ENCODE assay signal across 8 cellular contexts in genomic region chr11:58578635-58579191, GRCh38. TPM values are rescaled to one million over a fixed set of nuclear protein-coding genes. Genes with fewer than 3 reads are reported as not detected.
DNase-seq lines count a peak whose midpoint lies in the region; ATAC-seq and TF ChIP-seq lines count a peak whose summit lies in the region.

ZFP91 (plus strand) TSS chr11:58579063; CDS start chr11:58579282, 219 bp downstream.

- H3K9ac ChIP-seq in colonic mucosa (ENCODE audit: low read depth in 2 of 2, low read length in 2 of 2): peak within 1 kb of the TSS; percentile 97 to 99

- peaks cover 4% of the 10 kb centered on the region for H3K27me3 Mint-ChIP-seq in activated CD4-positive, alpha-beta T cell treated with anti-CD3 and anti-CD28 coated beads, Interleukin-2, amount 10 ng/mL, durations not matched to agents 24 days and 14 days

- no peaks in the 10 kb centered on the region for H3K9me3 Mint-ChIP-seq in activated CD4-positive, alpha-beta T cell treated with anti-CD3 and anti-CD28 coated beads, Interleukin-2, amount 10 ng/mL, durations not matched to agents 24 days and 14 days

- no peaks in the 10 kb centered on the region for H3K9me3 ChIP-seq in colonic mucosa

- H3K4me3 Mint-ChIP-seq in activated CD4-positive, alpha-beta T cell treated with anti-CD3 and anti-CD28 coated beads, Interleukin-2, amount 10 ng/mL, durations not matched to agents 24 days and 14 days: peak within 1 kb of the TSS; percentile 93

- peaks cover 31% of the 10 kb centered on the region for H3K36me3 Mint-ChIP-seq in activated CD4-positive, alpha-beta T cell treated with anti-CD3 and anti-CD28 coated beads, Interleukin-2, amount 10 ng/mL, durations not matched to agents 24 days and 14 days (ENCODE audit: low read depth)

- DNase-seq in AML-193 (lab: John Stamatoyannopoulos, UW) (peak; percentile 94 to 97), GM19240 (ENCODE audit: insufficient read length, low spot score) (peak; percentile 22), NCI-H69 (lab: John Stamatoyannopoulos, UW) (peak; percentile 99), colonic mucosa (peak; percentile 97), kidney tubule cell (ENCODE audit: low spot score) (peak; percentile 97)
- peak; percentile 97 for DNase-seq in activated CD4-positive, alpha-beta T cell treated with anti-CD3 and anti-CD28 coated beads, Interleukin-2, amount 10 ng/mL, durations not matched to agents 24 days and 14 days
- DNase-seq in stimulated activated CD4-positive, alpha-beta T cell treated with anti-CD3 and anti-CD28 coated beads, Interleukin-1b, Interleukin-23, amount 100 ng/mL, for 1 hour (ENCODE audit: low read depth in 2 of 2): peak; percentile 92 to 94

- ATAC-seq in HG03457 (IDR thresholded peaks at IDR 0.05; ENCODE audit: unreplicated experiment): peak; percentile 29

- intact Hi-C loops in activated CD4-positive, alpha-beta T cell treated with anti-CD3 and anti-CD28 coated beads, Interleukin-2, amount 10 ng/mL, durations not matched to agents 24 days and 14 days (cut with micrococcal nuclease): loop anchor here (1.0 to 5.0 kb wide), 14 partner anchors 35 to 1241 kb away; partner anchors contain the start of genes CLP1, FAM111B, MED19 and OSBP
- intact Hi-C loops in colonic mucosa (cut with DNase I): loop anchor here (10.0 kb wide), 2 partner anchors 46 to 96 kb away; partner anchors contain the start of gene CNTF

- no peaks in the 10 kb centered on the region for H3K36me3 ChIP-seq in colonic mucosa

- peaks cover 67% of the 10 kb centered on the region for H3K4me1 Mint-ChIP-seq in activated CD4-positive, alpha-beta T cell treated with anti-CD3 and anti-CD28 coated beads, Interleukin-2, amount 10 ng/mL, durations not matched to agents 24 days and 14 days

- H3K27ac ChIP-seq in colonic mucosa: peak within 1 kb of the TSS; percentile 100

- peak within 1 kb of the TSS; percentile 100 for H3K27ac Mint-ChIP-seq in activated CD4-positive, alpha-beta T cell treated with anti-CD3 and anti-CD28 coated beads, Interleukin-2, amount 10 ng/mL, durations not matched to agents 24 days and 14 days

- no peak for TF ChIP-seq CTCF in colonic mucosa (IDR thresholded peaks at IDR 0.05)

- H3K4me1 ChIP-seq in colonic mucosa: peaks cover 25% of the 10 kb centered on the region

- H3K4me3 ChIP-seq in colonic mucosa: peak within 1 kb of the TSS; percentile 89

- no peaks in the 10 kb centered on the region for H3K27me3 ChIP-seq in colonic mucosa

RNA-seq across cellular contexts. Expression of gene ZFP91, which starts in this region (rescaled TPM):
- total RNA-seq in activated CD4-positive, alpha-beta T cell treated with anti-CD3 and anti-CD28 coated beads, Interleukin-2, amount 10 ng/mL, durations not matched to agents 24 days and 14 days: 57.4 and 58.3 TPM in 2 replicates
- total RNA-seq in colonic mucosa: 10 to 100 TPM; 60.9 to 92.0 TPM

Comparison
In these comparisons a context has a peak if more than half of its experiments do, and no peak if none do; other contexts are left out.
1. Peak in every context shown above with its lines: DNase-seq, ATAC-seq, H3K4me3 ChIP-seq and H3K27ac ChIP-seq.
2. DNase-seq: peak in every context shown above with its lines; median percentile 99 in NCI-H69; 97 in activated CD4-positive, alpha-beta T cell treated with anti-CD3 and anti-CD28 coated beads, Interleukin-2, amount 10 ng/mL, durations not matched to agents 24 days and 14 days; 97 in colonic mucosa; 97 in kidney tubule cell; 96 in AML-193; 93 in stimulated activated CD4-positive, alpha-beta T cell treated with anti-CD3 and anti-CD28 coated beads, Interleukin-1b, Interleukin-23, amount 100 ng/mL, for 1 hour; 22 in GM19240.